ENCODE assay signal across 25 cellular contexts in genomic region chr9:83032065-83032625, GRCh38. TPM values are rescaled to one million over a fixed set of nuclear protein-coding genes. Genes with fewer than 3 reads are reported as not detected.
DNase-seq lines count a peak whose midpoint lies in the region; ATAC-seq and TF ChIP-seq lines count a peak whose summit lies in the region.
"Had no signal": no experiment of that assay in that cellular context is flagged by ENCODE, and none has a peak within 500 bp of the region (broad histone marks: within the 10 kb centered on the region; RNA-seq: fewer than 3 reads in every experiment).

No MANE protein-coding gene starts in this region.

- BruUV-seq in PC-3 (replicated peaks; lab: Mats Ljungman, UMichigan): no TSS peak

- no peak overlapping the region for H2BK20ac ChIP-seq in H9 (ENCODE audit: low read depth, low read length, poor library complexity, severe bottlenecking)

- H3K4me2 ChIP-seq in PC-3 (ENCODE audit: low read length): peak overlapping the region; percentile 19
- no peak overlapping the region for H3K4me2 ChIP-seq in H9 (ENCODE audit: insufficient read depth, insufficient read length, low read length)
- no peak overlapping the region for H3K4me2 ChIP-seq in SK-N-SH

- H3K27me3 ChIP-seq in PC-3 (ENCODE audit: low read length) (no peaks in the 10 kb centered on the region), upper lobe of left lung (no peaks in the 10 kb centered on the region), H9 (ENCODE audit: insufficient read depth, low read length) (no peaks in the 10 kb centered on the region), SK-N-SH (ENCODE audit: insufficient read depth) (no peaks in the 10 kb centered on the region)
- H3K27me3 ChIP-seq: SJSA1 had no signal

- no peak overlapping the region for H2BK15ac ChIP-seq in H9 (ENCODE audit: low read depth, low read length)

- H3K18ac ChIP-seq in H9 (ENCODE audit: insufficient read length, low read depth, low read length): no peak overlapping the region

- POLR2A ChIA-PET in PC-3 (lab: Charles Lee; ENCODE audit: unreplicated experiment) (no interaction called here), SK-N-SH (lab: Yijun Ruan, JAX) (no interaction called here)

- H3K9ac ChIP-seq in PC-3 (ENCODE audit: low read length) (no peak overlapping the region), H9 (ENCODE audit: extremely low read depth, insufficient read length, low read length) (no peak overlapping the region), SK-N-SH (no peak overlapping the region)
- H3K9ac ChIP-seq: GM23248 had no signal

- H2BK5ac ChIP-seq in H9 (ENCODE audit: insufficient read length, low read length): no peak overlapping the region

- TF ChIP-seq CTCF in PC-3 (conservative IDR thresholded peaks at IDR 0.05; ENCODE audit: low read depth, low read length) (no peak), upper lobe of left lung (IDR thresholded peaks at IDR 0.05) (no peak), H9 (conservative IDR thresholded peaks at IDR 0.05) (no peak), SK-N-SH (IDR thresholded peaks at IDR 0.05) (no peak)

- no peaks in the 10 kb centered on the region for H3K9me3 ChIP-seq in PC-3 (ENCODE audit: low read length)
- H3K9me3 ChIP-seq in upper lobe of left lung: no peaks in the 10 kb centered on the region
- no peaks in the 10 kb centered on the region for H3K9me3 ChIP-seq in H9 (ENCODE audit: control insufficient read depth, low read depth, low read length)
- H3K9me3 ChIP-seq in SK-N-SH: no peaks in the 10 kb centered on the region
- H3K9me3 ChIP-seq: SJSA1 had no signal

- H3K14ac ChIP-seq in H9 (ENCODE audit: insufficient read depth, low read length): no peak overlapping the region

- no peak overlapping the region for H3K4me3 Mint-ChIP-seq in H9
- H3K4me3 Mint-ChIP-seq: CD8-positive, alpha-beta T cell; IgD-negative memory B cell had no signal

- H2BK120ac ChIP-seq in H9 (ENCODE audit: low read depth, low read length, poor library complexity, severe bottlenecking): no peak overlapping the region

- no peaks in the 10 kb centered on the region for H3F3A ChIP-seq in PC-3 (ENCODE audit: low read length, unreplicated experiment)
- no peaks in the 10 kb centered on the region for H3F3A ChIP-seq in SK-N-SH (replicated peaks; ENCODE audit: insufficient read depth)

- no peaks in the 10 kb centered on the region for H4K20me1 ChIP-seq in PC-3 (ENCODE audit: low read length)
- H4K20me1 ChIP-seq in H9 (ENCODE audit: control insufficient read depth, insufficient read depth, insufficient read length): no peaks in the 10 kb centered on the region
- H4K20me1 ChIP-seq in SK-N-SH (ENCODE audit: insufficient read depth): no peaks in the 10 kb centered on the region

- no peaks in the 10 kb centered on the region for H3K9me3 Mint-ChIP-seq in H9
- H3K9me3 Mint-ChIP-seq: IgD-negative memory B cell had no signal

- H3K27ac ChIP-seq in PC-3 (ENCODE audit: low read length): peak overlapping the region; percentile 62
- H3K27ac ChIP-seq in upper lobe of left lung: no peak overlapping the region
- no peak overlapping the region for H3K27ac ChIP-seq in H9 (ENCODE audit: insufficient read length, low read depth, low read length)
- H3K27ac ChIP-seq in SK-N-SH (ENCODE audit: low read depth in 2 of 2, low read length in 1 of 2): no peak overlapping the region
- H3K27ac ChIP-seq: GM23248, HL-60, SJSA1 had no signal

- H3K9me2 ChIP-seq in PC-3 (replicated peaks; ENCODE audit: low read length): no peaks in the 10 kb centered on the region
- H3K9me2 ChIP-seq in SK-N-SH: no peaks in the 10 kb centered on the region

- 41 to 49% methylated on average over 3 of the region's 3 CpGs for WGBS in upper lobe of left lung, 2 donors
- WGBS in H9 (ENCODE audit: extremely low coverage, insufficient read length, low lambda C conversion rate): no CpG with 5 or more reads among the region's 3 CpGs
- 57% methylated on average over 3 of the region's 3 CpGs for WGBS in SK-N-SH (ENCODE audit: low lambda C conversion rate)

- no peaks in the 10 kb centered on the region for H3K4me1 Mint-ChIP-seq in H9
- H3K4me1 Mint-ChIP-seq: IgD-negative memory B cell had no signal

- peaks cover 38% of the 10 kb centered on the region for H3K4me1 ChIP-seq in PC-3 (ENCODE audit: insufficient read depth, low read length)
- H3K4me1 ChIP-seq in upper lobe of left lung: no peaks in the 10 kb centered on the region
- H3K4me1 ChIP-seq in H9 (ENCODE audit: insufficient read depth, low read length): no peaks in the 10 kb centered on the region
- H3K4me1 ChIP-seq in SK-N-SH (ENCODE audit: control insufficient read depth in 1 of 2, insufficient read depth in 2 of 2, low read depth in 1 of 2, low read length in 1 of 2): peaks cover 6 to 23% of the 10 kb centered on the region in 2 experiments; a peak in 3 of 4 replicates

- H3K79me2 ChIP-seq in PC-3 (ENCODE audit: low read length) (no peaks in the 10 kb centered on the region), H9 (ENCODE audit: insufficient read depth, low read length) (no peaks in the 10 kb centered on the region), SK-N-SH (ENCODE audit: insufficient read depth) (no peaks in the 10 kb centered on the region)

- H3K36me3 Mint-ChIP-seq in H9 (ENCODE audit: insufficient read depth in 1 of 3, low read depth in 3 of 3): no peaks in the 10 kb centered on the region
- H3K36me3 Mint-ChIP-seq: CD8-positive, alpha-beta T cell; IgD-negative memory B cell had no signal

- no peaks in the 10 kb centered on the region for H3K23me2 ChIP-seq in H9 (ENCODE audit: insufficient read length, low read depth, low read length, poor library complexity, severe bottlenecking)

- ATAC-seq in PC-3 (no peak), upper lobe of left lung (ENCODE audit: low FRiP score in 2 of 2) (peak; percentile 43 to 78)
- ATAC-seq: CD8-positive, alpha-beta T cell; GM12878; HCT116 had no signal

- H4K8ac ChIP-seq in H9 (replicated peaks; ENCODE audit: insufficient read length, low read depth, low read length): no peak overlapping the region

- H3T11ph ChIP-seq in H9 (ENCODE audit: low read length): no peak overlapping the region

- no peak overlapping the region for H3K23ac ChIP-seq in H9 (ENCODE audit: insufficient read length, low read depth, low read length)

- H3K36me3 ChIP-seq in PC-3 (ENCODE audit: low read depth, low read length) (no peaks in the 10 kb centered on the region), upper lobe of left lung (no peaks in the 10 kb centered on the region), SK-N-SH (replicated peaks in 1 of 2; ENCODE audit: control insufficient read depth in 1 of 2, insufficient read depth in 2 of 2, low read length in 1 of 2) (no peaks in the 10 kb centered on the region)
- H3K36me3 ChIP-seq: SJSA1 had no signal

- no peak overlapping the region for H3K4me3 ChIP-seq in PC-3 (ENCODE audit: low read length)
- H3K4me3 ChIP-seq in upper lobe of left lung: no peak overlapping the region
- H3K4me3 ChIP-seq in SK-N-SH (ENCODE audit: low read depth in 2 of 2, low read length in 1 of 2): no peak overlapping the region
- H3K4me3 ChIP-seq: GM12878, GM23248, SJSA1 had no signal

- intact Hi-C loops in PC-3 (cut with micrococcal nuclease): no loop called here

- H2BK12ac ChIP-seq in H9 (ENCODE audit: insufficient read length, low read depth, low read length): no peak overlapping the region

- H4K5ac ChIP-seq in H9 (ENCODE audit: insufficient read length, low read depth, low read length): no peak overlapping the region

- no peak for TF ChIP-seq EP300 in upper lobe of left lung (IDR thresholded peaks at IDR 0.05)
- no peak for TF ChIP-seq EP300 in SK-N-SH (IDR thresholded peaks at IDR 0.05; ENCODE audit: borderline replicate concordance in 1 of 2, low read depth in 1 of 2, low read length in 1 of 2)

- no peak overlapping the region for H4K91ac ChIP-seq in H9 (ENCODE audit: insufficient read length, low read depth, low read length)

- H3K79me1 ChIP-seq in H9 (ENCODE audit: insufficient read depth, low read depth, low read length, poor library complexity, severe bottlenecking): no peaks in the 10 kb centered on the region

- H3K27ac Mint-ChIP-seq in H9: no peak overlapping the region
- H3K27ac Mint-ChIP-seq: CD8-positive, alpha-beta T cell; IgD-negative memory B cell had no signal

- no peak for TF ChIP-seq POLR2A in upper lobe of left lung (IDR thresholded peaks at IDR 0.05)

- no peak overlapping the region for H2AFZ ChIP-seq in PC-3 (ENCODE audit: low read length)
- H2AFZ ChIP-seq in H9 (ENCODE audit: low read length): no peak overlapping the region
- no peak overlapping the region for H2AFZ ChIP-seq in SK-N-SH (ENCODE audit: low read depth)
- H2AFZ ChIP-seq: GM23248 had no signal

- no peak overlapping the region for H3K4ac ChIP-seq in H9 (ENCODE audit: low read depth, low read length)

- no peak overlapping the region for H3K56ac ChIP-seq in H9 (ENCODE audit: insufficient read length, low read depth, low read length)

- CTCF ChIA-PET in PC-3 (lab: Charles Lee) (no interaction called here), SK-N-SH (lab: Yijun Ruan, JAX) (no interaction called here)

- no peak for TF ChIP-seq RAD21 in SK-N-SH (IDR thresholded peaks at IDR 0.05; ENCODE audit: low read length)

- H3K27me3 Mint-ChIP-seq in H9 (ENCODE audit: low read depth): no peaks in the 10 kb centered on the region
- H3K27me3 Mint-ChIP-seq: IgD-negative memory B cell had no signal

- no peak overlapping the region for H2AK5ac ChIP-seq in H9 (ENCODE audit: insufficient read length, low read length)

- DNase-seq in NCI-H1105 treated with DMSO at 0.1 percent for 48 hours (lab: John Stamatoyannopoulos, UW): peak; percentile 60
- DNase-seq in NCI-H1105 (lab: John Stamatoyannopoulos, UW): no peak
- peak; percentile 53 for DNase-seq in PC-3
- DNase-seq in kidney tubule cell (ENCODE audit: low spot score): peak; percentile 28
- peak in 1 of 2 donors; percentile 32 for DNase-seq in upper lobe of left lung
- no peak for DNase-seq in H9
- no peak for DNase-seq in NCI-H226
- DNase-seq in SK-N-SH: no peak
- DNase-seq: CD8-positive, alpha-beta T cell; GDM1; GM23248; Kasumi-1; NCI-H187; NCI-H2171 treated with DMSO at 0.1 percent for 48 hours; NCI-H526; NK-92 treated with Interleukin-12 subunit alpha and Interleukin-12 subunit beta, amount 100 ng/mL, for 24 hours; RPMI8226; SW 1271 had no signal

TF ChIP-seq in SK-N-SH, 30 proteins besides CTCF, POLR2A, EP300 and RAD21 (continues in another document):
- TF ChIP-seq, protein P1, sequence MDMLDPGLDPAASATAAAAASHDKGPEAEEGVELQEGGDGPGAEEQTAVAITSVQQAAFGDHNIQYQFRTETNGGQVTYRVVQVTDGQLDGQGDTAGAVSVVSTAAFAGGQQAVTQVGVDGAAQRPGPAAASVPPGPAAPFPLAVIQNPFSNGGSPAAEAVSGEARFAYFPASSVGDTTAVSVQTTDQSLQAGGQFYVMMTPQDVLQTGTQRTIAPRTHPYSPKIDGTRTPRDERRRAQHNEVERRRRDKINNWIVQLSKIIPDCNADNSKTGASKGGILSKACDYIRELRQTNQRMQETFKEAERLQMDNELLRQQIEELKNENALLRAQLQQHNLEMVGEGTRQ (IDR thresholded peaks at IDR 0.05; ENCODE audit: borderline replicate concordance, low read depth, low read length): no peak
- TF ChIP-seq SIN3A (IDR thresholded peaks at IDR 0.05; ENCODE audit: borderline replicate concordance, low read depth, low read length): no peak

RNA-seq across cellular contexts. Expression of gene RASEF, which starts 30.8 kb away (rescaled TPM):
- total RNA-seq in PC-3 (2014; rRNA removed): 12.3 and 14.7 TPM in 2 replicates
- total RNA-seq in upper lobe of left lung: 10 to 100 TPM; 14.5 to 90.0 (median 18.0) TPM
- total RNA-seq in H9 (2021): 1.9 and 2.2 TPM in 2 replicates
- polyA plus RNA-seq in SK-N-SH (2012; rRNA removed): 0.08 TPM in 1 of 2 replicates, not detected in the other
- polyA plus RNA-seq in SK-N-SH (2012; cell fraction: cytosol; rRNA removed): 0.04 and 0.10 TPM in 2 replicates
- 0.06 and 0.10 TPM in 2 replicates for polyA plus RNA-seq in SK-N-SH (2012; cell fraction: nucleus; rRNA removed)
- total RNA-seq: CD8-positive, alpha-beta T cell; OCI-LY7 had no signal
- polyA plus RNA-seq: BJ, GM23248, IgD-negative memory B cell had no signal

Comparison
In these comparisons a context has a peak if more than half of its experiments do, and no peak if none do; other contexts are left out.
1. DNase-seq: peak in NCI-H1105 treated with DMSO at 0.1 percent for 48 hours (single experiment), PC-3 (single experiment) and kidney tubule cell (single experiment); none in NCI-H1105 (single experiment), H9 (single experiment), NCI-H226 (single experiment) and SK-N-SH (single experiment).